ENCODE assay signal across 9 cellular contexts in genomic region chr5:149240354-149240998, GRCh38. TPM values are rescaled to one million over a fixed set of nuclear protein-coding genes. Genes with fewer than 3 reads are reported as not detected.
A peak's percentile ranks its signal among the peaks of the same experiment; 100 is the strongest.
DNase-seq lines count a peak whose midpoint lies in the region; ATAC-seq and TF ChIP-seq lines count a peak whose summit lies in the region.
"Had no signal": no experiment of that assay in that cellular context is flagged by ENCODE, and none has a peak within 500 bp of the region (broad histone marks: within the 10 kb centered on the region; RNA-seq: fewer than 3 reads in every experiment).

No MANE protein-coding gene starts in this region.

- peak overlapping the region; percentile 71 to 97 (median 90) for H3K27ac Mint-ChIP-seq in naive thymus-derived CD8-positive, alpha-beta T cell

- TF ChIP-seq CTCF in left ventricle myocardium inferior (IDR thresholded peaks at IDR 0.05; ENCODE audit: borderline replicate concordance) (no peak), upper lobe of right lung (IDR thresholded peaks at IDR 0.05) (no peak)

- H3K4me1 Mint-ChIP-seq in naive thymus-derived CD8-positive, alpha-beta T cell: peaks cover 32 to 75% (median 60%) of the 10 kb centered on the region in 4 donors

- POLR2A ChIA-PET in naive thymus-derived CD8-positive, alpha-beta T cell (lab: Charles Lee): interaction anchor here (0.5 to 2.1 kb wide), 14 partner anchors 9 to 1169 kb away, joined by 3 to 6 read pairs (median 4); partner anchors contain the start of genes ABLIM3, CSNK1A1 and SLC26A2

- H3K36me3 ChIP-seq in left ventricle myocardium inferior: peaks cover 89% of the 10 kb centered on the region
- H3K36me3 ChIP-seq in upper lobe of right lung: peaks cover 3% of the 10 kb centered on the region
- no peaks in the 10 kb centered on the region for H3K36me3 ChIP-seq in H7 (replicated peaks; ENCODE audit: control insufficient read depth, insufficient read depth, low read length)

- H3K36me3 Mint-ChIP-seq in naive thymus-derived CD8-positive, alpha-beta T cell: peaks cover 0 to 3% (median 0%) of the 10 kb centered on the region in 3 donors

- peak overlapping the region; percentile 50 to 90 (median 61) for H3K4me3 Mint-ChIP-seq in naive thymus-derived CD8-positive, alpha-beta T cell

- H3K4me3 ChIP-seq in left ventricle myocardium inferior (no peak overlapping the region), upper lobe of right lung (no peak overlapping the region), H7 (ENCODE audit: insufficient read depth, low read depth, low read length) (no peak overlapping the region)
- H3K4me3 ChIP-seq: ascending aorta had no signal

- peaks cover 0 to 10% (median 0%) of the 10 kb centered on the region in 9 donors for H3K9me3 Mint-ChIP-seq in naive thymus-derived CD8-positive, alpha-beta T cell

- intact Hi-C loops in Right ventricle myocardium superior (cut with DNase I): no loop called here
- intact Hi-C loops in left ventricle myocardium inferior (cut with micrococcal nuclease): no loop called here
- intact Hi-C loops in upper lobe of right lung (cut with DNase I): no loop called here

- H3K4me1 ChIP-seq in left ventricle myocardium inferior (peaks cover 23% of the 10 kb centered on the region), upper lobe of right lung (no peaks in the 10 kb centered on the region)
- H3K4me1 ChIP-seq: ascending aorta had no signal

- H3K9me3 ChIP-seq in left ventricle myocardium inferior (replicated peaks): no peaks in the 10 kb centered on the region
- no peaks in the 10 kb centered on the region for H3K9me3 ChIP-seq in upper lobe of right lung
- H3K9me3 ChIP-seq: ascending aorta had no signal

- H3K27ac ChIP-seq in left ventricle myocardium inferior (replicated peaks) (no peak overlapping the region), upper lobe of right lung (no peak overlapping the region)
- H3K27ac ChIP-seq: ascending aorta had no signal

- ATAC-seq in Right ventricle myocardium superior (ENCODE audit: poor library complexity) (no peak), upper lobe of right lung (peak; percentile 57)
- peak; percentile 98 for ATAC-seq in naive thymus-derived CD8-positive, alpha-beta T cell

- peaks cover 0 to 2% (median 0%) of the 10 kb centered on the region in 5 donors for H3K27me3 Mint-ChIP-seq in naive thymus-derived CD8-positive, alpha-beta T cell

- H3K27me3 ChIP-seq in left ventricle myocardium inferior (ENCODE audit: low read depth) (no peaks in the 10 kb centered on the region), upper lobe of right lung (no peaks in the 10 kb centered on the region), H7 (ENCODE audit: control insufficient read depth, insufficient read depth, low read length) (no peaks in the 10 kb centered on the region)
- H3K27me3 ChIP-seq: ascending aorta had no signal

- peak; percentile 59 for DNase-seq in Right ventricle myocardium superior
- no peak for DNase-seq in left ventricle myocardium inferior
- peak; percentile 74 for DNase-seq in activated T-cell treated with anti-CD3 and anti-CD28 coated beads, Interleukin-2, amount 50 U/mL, for 1 hour
- peak; percentile 49 to 94 (median 88) for DNase-seq in naive thymus-derived CD8-positive, alpha-beta T cell
- peak; percentile 68 for DNase-seq in upper lobe of right lung
- DNase-seq in H7: no peak
- no peak for DNase-seq in NCI-H526 (lab: John Stamatoyannopoulos, UW)
- DNase-seq in NCI-H146 treated with DMSO at 0.1 percent for 48 hours (lab: John Stamatoyannopoulos, UW; ENCODE audit: unreplicated experiment): no peak

RNA-seq across cellular contexts. Expression of gene AFAP1L1, which starts 31.2 kb away (rescaled TPM):
- total RNA-seq in Right ventricle myocardium superior (42.2 TPM), left ventricle myocardium inferior (40.6 TPM), upper lobe of right lung (32.7 TPM)
- under 1 TPM; 0.13 to 0.27 TPM for total RNA-seq in naive thymus-derived CD8-positive, alpha-beta T cell
- 1 to 10 TPM in 2 of 3 donors, under 1 TPM in 1; 0.56 to 1.2 (median 1.1) TPM for polyA plus RNA-seq in naive thymus-derived CD8-positive, alpha-beta T cell
- 2.2 and 3.3 TPM in 2 replicates for total RNA-seq in H7 (2014; rRNA removed; shearing (Covaris generic))

Comparison
In these comparisons a context has a peak if more than half of its experiments do, and no peak if none do; other contexts are left out.
1. DNase-seq: peak in Right ventricle myocardium superior (single experiment), activated T-cell treated with anti-CD3 and anti-CD28 coated beads, Interleukin-2, amount 50 U/mL, for 1 hour (single experiment), naive thymus-derived CD8-positive, alpha-beta T cell (10 of 10) and upper lobe of right lung (single experiment); none in left ventricle myocardium inferior (single experiment), H7 (single experiment), NCI-H526 (0 of 2) and NCI-H146 treated with DMSO at 0.1 percent for 48 hours (single experiment).